19 cellular contexts compared by ENCODE assay signal in genomic region chr7:4013793-4014192, GRCh38.
A peak's percentile ranks its signal among the peaks of the same experiment; 100 is the strongest.
DNase-seq lines count a peak whose midpoint lies in the region; ATAC-seq, FAIRE-seq and TF ChIP-seq lines count a peak whose summit lies in the region.
"Had no signal": no experiment of that assay in that cellular context is flagged by ENCODE, and none has a peak within 500 bp of the region (broad histone marks: within the 10 kb centered on the region; RNA-seq: fewer than 3 reads in every experiment).

No MANE protein-coding gene starts in this region.

- no peaks in the 10 kb centered on the region for H4K20me1 ChIP-seq in H1 (replicated peaks in 1 of 2; ENCODE audit: control insufficient read depth in 1 of 2, insufficient read depth in 2 of 2, low read length in 2 of 2)
- H4K20me1 ChIP-seq in osteoblast (ENCODE audit: insufficient read depth, low read length), result no peaks in the 10 kb centered on the region

- TF ChIP-seq POLR2A in H1 (IDR thresholded peaks at IDR 0.05; ENCODE audit: control extremely low read depth in 1 of 2, low read depth in 2 of 2, low read length in 2 of 2), result no peak

- H3K56ac ChIP-seq in H1 (replicated peaks; ENCODE audit: insufficient read length, low read depth, low read length), result no peak overlapping the region

- no peak overlapping the region for H4K5ac ChIP-seq in H1 (ENCODE audit: insufficient read length, low read depth, low read length)

- FAIRE-seq in H1 (lab: Jason Lieb, UNC), result no peak
- FAIRE-seq: A204.1, GM12891, RCC 7860 had no signal

- no peak overlapping the region for H3K4me2 ChIP-seq in H1 (ENCODE audit: insufficient read depth in 1 of 2, low read depth in 2 of 2, low read length in 2 of 2)
- H3K4me2 ChIP-seq in osteoblast (ENCODE audit: insufficient read depth, low read length), result no peak overlapping the region
- H3K4me2 ChIP-seq: KMS-11 had no signal

- H3K18ac ChIP-seq in H1 (ENCODE audit: extremely low read depth, low read length), result no peak overlapping the region

- no peaks in the 10 kb centered on the region for H3K23me2 ChIP-seq in H1 (ENCODE audit: low read depth, low read length)

- DNase-seq in activated CD8-positive, alpha-beta memory T cell treated with anti-CD3 and anti-CD28 coated beads, Interleukin-2, amount 10 ng/mL, durations not matched to agents 7 days and 5 days, result peak; percentile 11
- DNase-seq in activated CD8-positive, alpha-beta memory T cell treated with anti-CD3 and anti-CD28 coated beads, Interleukin-2, amount 50 U/mL, for 4 hours, result no peak
- DNase-seq in H1 (ENCODE audit: low read depth in 1 of 2, low spot score in 2 of 2) (no peak), retina (peak; percentile 85), NCI-H774 (lab: John Stamatoyannopoulos, UW) (no peak), osteoblast (ENCODE audit: insufficient read length, low spot score, missing footprints) (no peak)
- no peak for DNase-seq in activated CD8-positive, alpha-beta T cell treated with anti-CD3 and anti-CD28 coated beads, Interleukin-2, amount 10 ng/mL, durations not matched to agents 7 days and 5 days
- DNase-seq: DMS79, HCEC 1CT, IMR-90, NCI-H1694, NCI-H2171, NCI-H524, OCI-M1, SJCRH30 had no signal

- no peak overlapping the region for H3K9ac ChIP-seq in H1 (replicated peaks in 1 of 4; ENCODE audit: extremely low read depth in 1 of 4, low read depth in 3 of 4, low read length in 3 of 4)
- H3K9ac ChIP-seq: KMS-11 had no signal

- H3K36me3 ChIP-seq in H1 (ENCODE audit: control insufficient read depth in 2 of 4, insufficient read depth in 4 of 4, low read length in 3 of 4) (no peaks in the 10 kb centered on the region), osteoblast (ENCODE audit: insufficient read depth, low read length) (no peaks in the 10 kb centered on the region)
- H3K36me3 ChIP-seq: SJCRH30 had no signal

- peak overlapping the region; percentile 23; the same call in 1 of the 2 replicates for H2BK20ac ChIP-seq in H1 (ENCODE audit: low read length)

- H3K4me1 Mint-ChIP-seq in activated CD8-positive, alpha-beta memory T cell treated with anti-CD3 and anti-CD28 coated beads, Interleukin-2, amount 10 ng/mL, durations not matched to agents 7 days and 5 days, result no peaks in the 10 kb centered on the region
- no peaks in the 10 kb centered on the region for H3K4me1 Mint-ChIP-seq in activated CD8-positive, alpha-beta T cell treated with anti-CD3 and anti-CD28 coated beads, Interleukin-2, amount 10 ng/mL, durations not matched to agents 7 days and 5 days (ENCODE audit: low read depth)

- H3K14ac ChIP-seq in H1 (ENCODE audit: insufficient read length), result no peak overlapping the region

- no peak overlapping the region for H3K23ac ChIP-seq in H1 (ENCODE audit: insufficient read length)

- H3K27ac ChIP-seq in H1 (ENCODE audit: low read depth, low read length), result no peak overlapping the region
- no peak overlapping the region for H3K27ac ChIP-seq in osteoblast (ENCODE audit: low read depth, low read length)
- H3K27ac ChIP-seq: KMS-11, SJCRH30 had no signal

- H3K4me3 ChIP-seq in H1 (ENCODE audit: extremely low read depth in 1 of 4, insufficient read depth in 2 of 4, low read depth in 3 of 4, low read length in 4 of 4) (no peak overlapping the region), osteoblast (ENCODE audit: insufficient read depth, low read length) (no peak overlapping the region)
- H3K4me3 ChIP-seq: SJCRH30 had no signal

- H3K36me3 Mint-ChIP-seq in activated CD8-positive, alpha-beta memory T cell treated with anti-CD3 and anti-CD28 coated beads, Interleukin-2, amount 10 ng/mL, durations not matched to agents 7 days and 5 days, result no peaks in the 10 kb centered on the region
- no peaks in the 10 kb centered on the region for H3K36me3 Mint-ChIP-seq in activated CD8-positive, alpha-beta T cell treated with anti-CD3 and anti-CD28 coated beads, Interleukin-2, amount 10 ng/mL, durations not matched to agents 7 days and 5 days (ENCODE audit: low read depth)

- H4K8ac ChIP-seq in H1 (ENCODE audit: extremely low read depth, insufficient read depth, low read length), result no peak overlapping the region

- 0 out of 2 replicates have a peak overlapping the region, but pooled peaks have one; percentile 31 for H2BK15ac ChIP-seq in H1 (ENCODE audit: low read length)

- H3K79me1 ChIP-seq in H1 (ENCODE audit: low read depth, low read length), result no peaks in the 10 kb centered on the region

- peaks cover 4 to 6% of the 10 kb centered on the region in 2 experiments; a peak in 3 of 4 replicates for H3K9me3 ChIP-seq in H1 (ENCODE audit: insufficient read depth in 2 of 2, low read depth in 1 of 2, low read length in 1 of 2)
- no peaks in the 10 kb centered on the region for H3K9me3 ChIP-seq in osteoblast (ENCODE audit: low read depth, low read length)
- H3K9me3 ChIP-seq: SJCRH30 had no signal

- H2AK5ac ChIP-seq in H1 (ENCODE audit: low read depth, low read length), result no peak overlapping the region

- no peak overlapping the region for H2BK12ac ChIP-seq in H1 (ENCODE audit: low read depth, low read length)

- H2AFZ ChIP-seq in H1 (ENCODE audit: low read length) (no peak overlapping the region), osteoblast (ENCODE audit: low read length) (no peak overlapping the region)

- no peaks in the 10 kb centered on the region for H3K27me3 Mint-ChIP-seq in activated CD8-positive, alpha-beta memory T cell treated with anti-CD3 and anti-CD28 coated beads, Interleukin-2, amount 10 ng/mL, durations not matched to agents 7 days and 5 days
- H3K27me3 Mint-ChIP-seq in activated CD8-positive, alpha-beta T cell treated with anti-CD3 and anti-CD28 coated beads, Interleukin-2, amount 10 ng/mL, durations not matched to agents 7 days and 5 days (ENCODE audit: low read depth), result no peaks in the 10 kb centered on the region

- no peak overlapping the region for H2BK5ac ChIP-seq in H1 (ENCODE audit: low read depth, low read length)

- POLR2A ChIA-PET in H1 (lab: Charles Lee; ENCODE audit: partially characterized antibody), result no interaction called here
- POLR2A ChIA-PET in activated CD8-positive, alpha-beta T cell treated with anti-CD3 and anti-CD28 coated beads, Interleukin-2, amount 10 ng/mL, durations not matched to agents 7 days and 5 days (lab: Charles Lee), result no interaction called here

- H3K79me2 ChIP-seq in H1 (ENCODE audit: control insufficient read depth in 1 of 2, insufficient read depth in 2 of 2, low read length in 2 of 2) (no peaks in the 10 kb centered on the region), osteoblast (ENCODE audit: insufficient read depth, low read length) (no peaks in the 10 kb centered on the region)

- no peak for TF ChIP-seq EP300 in H1 (IDR thresholded peaks at IDR 0.05; ENCODE audit: borderline replicate concordance in 1 of 2, low read depth in 2 of 2, low read length in 2 of 2)

- no peak for TF ChIP-seq RAD21 in H1 (IDR thresholded peaks at IDR 0.05 in 1 of 2, conservative IDR thresholded peaks at IDR 0.05 in 1 of 2; ENCODE audit: low read depth in 2 of 2, low read length in 2 of 2)

- no peak overlapping the region for H4K91ac ChIP-seq in H1 (replicated peaks; ENCODE audit: insufficient read length, low read length)

- CTCF ChIA-PET in activated CD8-positive, alpha-beta memory T cell treated with anti-CD3 and anti-CD28 coated beads, Interleukin-2, amount 10 ng/mL, durations not matched to agents 7 days and 5 days (lab: Charles Lee), result no interaction called here
- CTCF ChIA-PET in H1 (lab: Charles Lee; ENCODE audit: partially characterized antibody), result no interaction called here
- CTCF ChIA-PET in activated CD8-positive, alpha-beta T cell treated with anti-CD3 and anti-CD28 coated beads, Interleukin-2, amount 10 ng/mL, durations not matched to agents 7 days and 5 days (lab: Charles Lee), result no interaction called here

- 94% methylated on average over 10 of the region's 10 CpGs; no CpG with 5 or more reads in 1 of the 2 experiments for WGBS in H1 (ENCODE audit: extremely low coverage in 1 of 2, insufficient coverage in 1 of 2, insufficient read length in 1 of 2, insufficient replicate concordance in 2 of 2, low coverage in 1 of 2, low lambda C conversion rate in 2 of 2, missing lambda C conversion rate in 1 of 2), 2 experiments

- no peak for TF ChIP-seq CTCF in H1 (IDR thresholded peaks at IDR 0.05; ENCODE audit: control extremely low read depth in 1 of 3, insufficient read depth in 1 of 3, low read depth in 1 of 3, low read length in 3 of 3)
- no peak for TF ChIP-seq CTCF in osteoblast (IDR thresholded peaks at IDR 0.05; ENCODE audit: extremely low read depth, low read depth, low read length)

- no peak for ATAC-seq in activated CD8-positive, alpha-beta memory T cell treated with anti-CD3 and anti-CD28 coated beads, Interleukin-2, amount 10 ng/mL, durations not matched to agents 7 days and 5 days
- no peak for ATAC-seq in activated CD8-positive, alpha-beta T cell treated with anti-CD3 and anti-CD28 coated beads, Interleukin-2, amount 10 ng/mL, durations not matched to agents 7 days and 5 days

- H3K27me3 ChIP-seq in H1 (replicated peaks in 1 of 4; ENCODE audit: control insufficient read depth in 3 of 4, extremely low read depth in 1 of 4, insufficient read depth in 3 of 4, low read length in 3 of 4), result no peaks in the 10 kb centered on the region
- H3K27me3 ChIP-seq in osteoblast (ENCODE audit: insufficient read depth, low read length), result no peaks in the 10 kb centered on the region
- H3K27me3 ChIP-seq: SJCRH30 had no signal

- H2BK120ac ChIP-seq in H1 (replicated peaks; ENCODE audit: low read depth, low read length), result no peak overlapping the region

- H3K4me1 ChIP-seq in H1 (replicated peaks in 1 of 4; ENCODE audit: control insufficient read depth in 3 of 4, insufficient read depth in 4 of 4, low read length in 3 of 4) (peaks cover 0 to 16% (median 7%) of the 10 kb centered on the region in 4 experiments), osteoblast (ENCODE audit: insufficient read depth, low read length) (no peaks in the 10 kb centered on the region)
- H3K4me1 ChIP-seq: SJCRH30 had no signal

- peaks cover 4% of the 10 kb centered on the region for H3K9me3 Mint-ChIP-seq in activated CD8-positive, alpha-beta memory T cell treated with anti-CD3 and anti-CD28 coated beads, Interleukin-2, amount 10 ng/mL, durations not matched to agents 7 days and 5 days (ENCODE audit: low read depth)
- peaks cover 4% of the 10 kb centered on the region for H3K9me3 Mint-ChIP-seq in activated CD8-positive, alpha-beta T cell treated with anti-CD3 and anti-CD28 coated beads, Interleukin-2, amount 10 ng/mL, durations not matched to agents 7 days and 5 days (ENCODE audit: insufficient read depth)

- H3K4ac ChIP-seq in H1 (replicated peaks; ENCODE audit: insufficient read length, low read depth, low read length), result no peak overlapping the region

- no peak overlapping the region for H3K4me3 Mint-ChIP-seq in activated CD8-positive, alpha-beta memory T cell treated with anti-CD3 and anti-CD28 coated beads, Interleukin-2, amount 10 ng/mL, durations not matched to agents 7 days and 5 days
- H3K4me3 Mint-ChIP-seq in activated CD8-positive, alpha-beta T cell treated with anti-CD3 and anti-CD28 coated beads, Interleukin-2, amount 10 ng/mL, durations not matched to agents 7 days and 5 days, result no peak overlapping the region

- no peak overlapping the region for H3K27ac Mint-ChIP-seq in activated CD8-positive, alpha-beta memory T cell treated with anti-CD3 and anti-CD28 coated beads, Interleukin-2, amount 10 ng/mL, durations not matched to agents 7 days and 5 days
- no peak overlapping the region for H3K27ac Mint-ChIP-seq in activated CD8-positive, alpha-beta T cell treated with anti-CD3 and anti-CD28 coated beads, Interleukin-2, amount 10 ng/mL, durations not matched to agents 7 days and 5 days

TF ChIP-seq in H1, 55 proteins besides CTCF, POLR2A, EP300 and RAD21 (continues in another document):
- TF ChIP-seq POLR2AphosphoS5 (IDR thresholded peaks at IDR 0.05; ENCODE audit: low read depth, low read length), result no peak

Comparison
In these comparisons a context has a peak if more than half of its experiments do, and no peak if none do; other contexts are left out.
1. DNase-seq: peak in activated CD8-positive, alpha-beta memory T cell treated with anti-CD3 and anti-CD28 coated beads, Interleukin-2, amount 10 ng/mL, durations not matched to agents 7 days and 5 days (single experiment) and retina (single experiment); none in activated CD8-positive, alpha-beta memory T cell treated with anti-CD3 and anti-CD28 coated beads, Interleukin-2, amount 50 U/mL, for 4 hours (single experiment), H1 (0 of 2), NCI-H774 (single experiment), activated CD8-positive, alpha-beta T cell treated with anti-CD3 and anti-CD28 coated beads, Interleukin-2, amount 10 ng/mL, durations not matched to agents 7 days and 5 days (single experiment) and osteoblast (single experiment).